ENCODE assay signal across 3 cellular contexts in the genomic region with DNA sequence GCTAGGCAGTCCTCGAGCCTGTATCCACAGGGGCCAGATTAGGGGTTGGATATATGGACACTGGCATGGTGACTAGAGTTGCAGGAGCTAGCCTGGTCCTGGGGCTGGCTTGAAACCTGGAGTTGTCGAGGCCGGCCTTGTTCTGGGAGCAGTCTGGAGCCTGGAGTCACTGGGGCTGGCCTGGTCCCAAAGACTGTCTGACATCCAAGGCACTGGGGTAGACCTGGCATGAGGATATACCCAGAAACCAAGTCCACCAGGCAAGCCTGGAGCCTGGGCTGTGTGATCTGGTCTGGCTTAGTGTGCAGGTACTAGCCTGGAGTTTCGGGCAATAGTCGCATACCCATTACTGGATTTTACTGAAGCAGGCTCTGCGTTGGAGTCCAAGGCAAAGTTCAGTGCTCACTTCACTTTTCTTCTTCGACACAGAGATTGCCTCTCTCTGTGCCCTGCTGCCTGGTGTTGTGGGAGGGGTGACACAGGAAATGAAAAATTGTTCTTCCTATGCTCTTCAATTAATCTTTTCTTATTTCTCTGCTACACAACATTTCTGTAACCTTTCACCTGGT.
TF ChIP-seq lines count a peak whose summit lies in the region.

No MANE protein-coding gene starts in this region.

TF ChIP-seq in liver, 16 proteins besides CTCF, POLR2A, EP300 and RAD21:
- TF ChIP-seq, protein P1, sequence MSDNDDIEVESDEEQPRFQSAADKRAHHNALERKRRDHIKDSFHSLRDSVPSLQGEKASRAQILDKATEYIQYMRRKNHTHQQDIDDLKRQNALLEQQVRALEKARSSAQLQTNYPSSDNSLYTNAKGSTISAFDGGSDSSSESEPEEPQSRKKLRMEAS (IDR thresholded peaks at IDR 0.05), result peak; percentile 36
- TF ChIP-seq, protein P2, sequence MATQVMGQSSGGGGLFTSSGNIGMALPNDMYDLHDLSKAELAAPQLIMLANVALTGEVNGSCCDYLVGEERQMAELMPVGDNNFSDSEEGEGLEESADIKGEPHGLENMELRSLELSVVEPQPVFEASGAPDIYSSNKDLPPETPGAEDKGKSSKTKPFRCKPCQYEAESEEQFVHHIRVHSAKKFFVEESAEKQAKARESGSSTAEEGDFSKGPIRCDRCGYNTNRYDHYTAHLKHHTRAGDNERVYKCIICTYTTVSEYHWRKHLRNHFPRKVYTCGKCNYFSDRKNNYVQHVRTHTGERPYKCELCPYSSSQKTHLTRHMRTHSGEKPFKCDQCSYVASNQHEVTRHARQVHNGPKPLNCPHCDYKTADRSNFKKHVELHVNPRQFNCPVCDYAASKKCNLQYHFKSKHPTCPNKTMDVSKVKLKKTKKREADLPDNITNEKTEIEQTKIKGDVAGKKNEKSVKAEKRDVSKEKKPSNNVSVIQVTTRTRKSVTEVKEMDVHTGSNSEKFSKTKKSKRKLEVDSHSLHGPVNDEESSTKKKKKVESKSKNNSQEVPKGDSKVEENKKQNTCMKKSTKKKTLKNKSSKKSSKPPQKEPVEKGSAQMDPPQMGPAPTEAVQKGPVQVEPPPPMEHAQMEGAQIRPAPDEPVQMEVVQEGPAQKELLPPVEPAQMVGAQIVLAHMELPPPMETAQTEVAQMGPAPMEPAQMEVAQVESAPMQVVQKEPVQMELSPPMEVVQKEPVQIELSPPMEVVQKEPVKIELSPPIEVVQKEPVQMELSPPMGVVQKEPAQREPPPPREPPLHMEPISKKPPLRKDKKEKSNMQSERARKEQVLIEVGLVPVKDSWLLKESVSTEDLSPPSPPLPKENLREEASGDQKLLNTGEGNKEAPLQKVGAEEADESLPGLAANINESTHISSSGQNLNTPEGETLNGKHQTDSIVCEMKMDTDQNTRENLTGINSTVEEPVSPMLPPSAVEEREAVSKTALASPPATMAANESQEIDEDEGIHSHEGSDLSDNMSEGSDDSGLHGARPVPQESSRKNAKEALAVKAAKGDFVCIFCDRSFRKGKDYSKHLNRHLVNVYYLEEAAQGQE (IDR thresholded peaks at IDR 0.05), result peak; percentile 35
- TF ChIP-seq, protein P3, sequence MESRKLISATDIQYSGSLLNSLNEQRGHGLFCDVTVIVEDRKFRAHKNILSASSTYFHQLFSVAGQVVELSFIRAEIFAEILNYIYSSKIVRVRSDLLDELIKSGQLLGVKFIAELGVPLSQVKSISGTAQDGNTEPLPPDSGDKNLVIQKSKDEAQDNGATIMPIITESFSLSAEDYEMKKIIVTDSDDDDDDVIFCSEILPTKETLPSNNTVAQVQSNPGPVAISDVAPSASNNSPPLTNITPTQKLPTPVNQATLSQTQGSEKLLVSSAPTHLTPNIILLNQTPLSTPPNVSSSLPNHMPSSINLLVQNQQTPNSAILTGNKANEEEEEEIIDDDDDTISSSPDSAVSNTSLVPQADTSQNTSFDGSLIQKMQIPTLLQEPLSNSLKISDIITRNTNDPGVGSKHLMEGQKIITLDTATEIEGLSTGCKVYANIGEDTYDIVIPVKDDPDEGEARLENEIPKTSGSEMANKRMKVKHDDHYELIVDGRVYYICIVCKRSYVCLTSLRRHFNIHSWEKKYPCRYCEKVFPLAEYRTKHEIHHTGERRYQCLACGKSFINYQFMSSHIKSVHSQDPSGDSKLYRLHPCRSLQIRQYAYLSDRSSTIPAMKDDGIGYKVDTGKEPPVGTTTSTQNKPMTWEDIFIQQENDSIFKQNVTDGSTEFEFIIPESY (IDR thresholded peaks at IDR 0.05), result no peak
- TF ChIP-seq FOXA1 (IDR thresholded peaks at IDR 0.05) (no peak), RXRA (IDR thresholded peaks at IDR 0.05) (peak in 1 of 2 donors; percentile 47), HNF4A (conservative IDR thresholded peaks at IDR 0.05) (peak; percentile 78 to 88), GABPA (IDR thresholded peaks at IDR 0.05 in 1 of 2, conservative IDR thresholded peaks at IDR 0.05 in 1 of 2) (no peak), NR2F2 (IDR thresholded peaks at IDR 0.05) (no peak), SP1 (IDR thresholded peaks at IDR 0.05) (peak; percentile 43), JUND (IDR thresholded peaks at IDR 0.05) (peak in 1 of 2 donors; percentile 14), TAF1 (conservative IDR thresholded peaks at IDR 0.05) (no peak), EGR1 (IDR thresholded peaks at IDR 0.05; ENCODE audit: low read depth in 2 of 2) (no peak), YY1 (IDR thresholded peaks at IDR 0.05) (peak; percentile 23), HNF4G (IDR thresholded peaks at IDR 0.05) (no peak), FOXA2 (IDR thresholded peaks at IDR 0.05) (no peak)
- TF ChIP-seq, protein P4, sequence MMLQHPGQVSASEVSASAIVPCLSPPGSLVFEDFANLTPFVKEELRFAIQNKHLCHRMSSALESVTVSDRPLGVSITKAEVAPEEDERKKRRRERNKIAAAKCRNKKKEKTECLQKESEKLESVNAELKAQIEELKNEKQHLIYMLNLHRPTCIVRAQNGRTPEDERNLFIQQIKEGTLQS (IDR thresholded peaks at IDR 0.05), result no peak

TF ChIP-seq in HepG2, 621 proteins besides CTCF, POLR2A, EP300 and RAD21:
- TF ChIP-seq KLF13 (CRISPR knock-in tag; IDR thresholded peaks at IDR 0.05), result no peak
- TF ChIP-seq ZNF546 (CRISPR knock-in tag; conservative IDR thresholded peaks at IDR 0.05), result no peak
- TF ChIP-seq CHD2 (IDR thresholded peaks at IDR 0.05; ENCODE audit: low read depth, low read length), result no peak

TF ChIP-seq in H1, 55 proteins besides CTCF, POLR2A, EP300 and RAD21:
- TF ChIP-seq JUN (IDR thresholded peaks at IDR 0.05; ENCODE audit: low read depth, low read length), result no peak
- no peak for TF ChIP-seq CHD1 (IDR thresholded peaks at IDR 0.05; ENCODE audit: low read depth, low read length)
- TF ChIP-seq SRF (IDR thresholded peaks at IDR 0.05; ENCODE audit: low read depth, low read length), result no peak
- no peak for TF ChIP-seq GABPA (IDR thresholded peaks at IDR 0.05; ENCODE audit: borderline replicate concordance, insufficient read depth, low read length)
- no peak for TF ChIP-seq SIRT6 (IDR thresholded peaks at IDR 0.05; ENCODE audit: low read length)
- TF ChIP-seq SIN3A (conservative IDR thresholded peaks at IDR 0.05 in 1 of 2, IDR thresholded peaks at IDR 0.05 in 1 of 2; ENCODE audit: low read depth in 1 of 2, low read length in 2 of 2), result no peak
- TF ChIP-seq KDM4A (IDR thresholded peaks at IDR 0.05; ENCODE audit: low read depth, low read length, severe bottlenecking), result no peak
- TF ChIP-seq, protein P1 (IDR thresholded peaks at IDR 0.05), result no peak
- no peak for TF ChIP-seq USF2 (IDR thresholded peaks at IDR 0.05; ENCODE audit: low read length)
